ENCODE assay signal across 7 cellular contexts in genomic region chr2:73690372-73691088, GRCh38. TPM values are rescaled to one million over a fixed set of nuclear protein-coding genes. Genes with fewer than 3 reads are reported as not detected.
DNase-seq lines count a peak whose midpoint lies in the region; ATAC-seq and TF ChIP-seq lines count a peak whose summit lies in the region.
"Not testable (repeated sequence)": the region's sequence is repeated elsewhere in the genome, so short reads cannot be mapped to it uniquely, and the experiment has no call there.

No MANE protein-coding gene starts in this region.

- not testable (repeated sequence) for H2BK5ac ChIP-seq in neuronal stem cell (ENCODE audit: low read length)

- not testable (repeated sequence) for H2AFZ ChIP-seq in neuronal stem cell (ENCODE audit: low read length)

- H2BK12ac ChIP-seq in neuronal stem cell (ENCODE audit: low read length): not testable (repeated sequence)

- H3K36me3 ChIP-seq in neuronal stem cell (replicated peaks in 1 of 2; ENCODE audit: control insufficient read depth in 2 of 2, insufficient read depth in 2 of 2, low read length in 2 of 2): not testable (repeated sequence)

- not testable (repeated sequence) for H3K27ac ChIP-seq in neuronal stem cell (replicated peaks; ENCODE audit: low read length)

- not testable (repeated sequence) for H2AK5ac ChIP-seq in neuronal stem cell (ENCODE audit: low read depth, low read length)

- not testable (repeated sequence) for H3K79me1 ChIP-seq in neuronal stem cell (ENCODE audit: low read depth, low read length)

- TF ChIP-seq CTCF in GM12874 (IDR thresholded peaks at IDR 0.05; ENCODE audit: insufficient read depth, low read depth, low read length): peak; percentile 57; the same call in 1 of the 2 replicates
- peak; percentile 64 for TF ChIP-seq CTCF in astrocyte of the cerebellum (IDR thresholded peaks at IDR 0.05; ENCODE audit: low read depth, low read length, missing control alignments)

- H3K4me2 ChIP-seq in neuronal stem cell (ENCODE audit: insufficient read depth, low read length, poor library complexity, severe bottlenecking): not testable (repeated sequence)

- H3K4me1 ChIP-seq in neuronal stem cell (ENCODE audit: control insufficient read depth in 2 of 2, insufficient read depth in 1 of 2, low read depth in 1 of 2, low read length in 2 of 2): not testable (repeated sequence)

- in situ Hi-C loops in astrocyte of the cerebellum (cut with HindIII; ENCODE audit: low sequenced_read_pairs): not testable (repeated sequence)

- H3K23ac ChIP-seq in neuronal stem cell (ENCODE audit: low read depth, low read length, poor library complexity): not testable (repeated sequence)

- not testable (repeated sequence) for H3K18ac ChIP-seq in neuronal stem cell (ENCODE audit: low read length)

- DNase-seq in NCI-H1417 (lab: John Stamatoyannopoulos, UW): peak in 2 of 3 experiments; percentile 9 to 56
- DNase-seq in SW480 (ENCODE audit: low spot score): peak; percentile 36
- DNase-seq in astrocyte of the cerebellum (ENCODE audit: low read depth); left cardiac atrium: not testable (repeated sequence)
- peak; percentile 5 for DNase-seq in neuronal stem cell (ENCODE audit: low spot score)

- not testable (repeated sequence) for H3K9ac ChIP-seq in neuronal stem cell (ENCODE audit: low read depth, low read length, poor library complexity)

- not testable (repeated sequence) for H4K8ac ChIP-seq in neuronal stem cell (ENCODE audit: low read depth, low read length)

- not testable (repeated sequence) for H3K9me3 ChIP-seq in neuronal stem cell (replicated peaks in 1 of 2; ENCODE audit: control insufficient read depth in 2 of 2, insufficient read depth in 1 of 2, low read depth in 1 of 2, low read length in 2 of 2)

- H3K4ac ChIP-seq in neuronal stem cell (ENCODE audit: low read length): not testable (repeated sequence)

- peaks cover 0 to 19% (median 0%) of the 10 kb centered on the region in 3 experiments for H3K27me3 ChIP-seq in neuronal stem cell (ENCODE audit: control insufficient read depth in 3 of 3, insufficient read depth in 3 of 3, low read depth in 1 of 3, low read length in 3 of 3)

- intact Hi-C loops in left cardiac atrium (cut with DNase I): not testable (repeated sequence)

- ATAC-seq in HG02763 (IDR thresholded peaks at IDR 0.05; ENCODE audit: unreplicated experiment) (peak; percentile 79), left cardiac atrium (peak; percentile 53 to 86)

- not testable (repeated sequence) for H3K4me3 ChIP-seq in astrocyte of the cerebellum (ENCODE audit: low read depth, low read length); neuronal stem cell (ENCODE audit: low read length in 2 of 2)

- not testable (repeated sequence) for H2BK15ac ChIP-seq in neuronal stem cell (ENCODE audit: low read length)

- no CpG with 5 or more reads among the region's 4 CpGs for WGBS in neuronal stem cell (ENCODE audit: extremely low coverage in 2 of 2, insufficient read length in 2 of 2, insufficient replicate concordance in 1 of 2), 2 donors

- H2BK120ac ChIP-seq in neuronal stem cell (ENCODE audit: low read depth, low read length): not testable (repeated sequence)

- H3K14ac ChIP-seq in neuronal stem cell (ENCODE audit: low read length): not testable (repeated sequence)

- not testable (repeated sequence) for H4K91ac ChIP-seq in neuronal stem cell (ENCODE audit: low read depth, low read length, poor library complexity)

RNA-seq across cellular contexts. Expression of gene TPRKB, which starts 46.6 kb away (rescaled TPM):
- total RNA-seq in left cardiac atrium: 10 to 100 TPM; 21.7 to 31.4 TPM
- polyA plus RNA-seq in neuronal stem cell (2013, experiment 1 of 2): 78.4 TPM
- polyA plus RNA-seq in neuronal stem cell (2013, experiment 2 of 2): 82.1 TPM

RNA-seq across cellular contexts. Expression of gene NAT8, which starts 48.3 kb away (rescaled TPM):
- not detected for total RNA-seq in left cardiac atrium
- not detected for polyA plus RNA-seq in neuronal stem cell (2013, experiment 1 of 2)
- not detected for polyA plus RNA-seq in neuronal stem cell (2013, experiment 2 of 2)
